In genomic region chr3:142943870-142944269, GRCh38 we compare ENCODE assay signal across 24 cellular contexts. TPM values are rescaled to one million over a fixed set of nuclear protein-coding genes. Genes with fewer than 3 reads are reported as not detected.
DNase-seq lines count a peak whose midpoint lies in the region; ATAC-seq, FAIRE-seq and TF ChIP-seq lines count a peak whose summit lies in the region.
"Had no signal": no experiment of that assay in that cellular context is flagged by ENCODE, and none has a peak within 500 bp of the region (broad histone marks: within the 10 kb centered on the region; RNA-seq: fewer than 3 reads in every experiment).

No MANE protein-coding gene starts in this region.

- H3K4me1 ChIP-seq in CD4-positive, alpha-beta memory T cell (ENCODE audit: insufficient read depth, low read length): peaks cover 9% of the 10 kb centered on the region
- H3K4me1 ChIP-seq in foreskin keratinocyte: peaks cover 16% of the 10 kb centered on the region
- no peaks in the 10 kb centered on the region for H3K4me1 ChIP-seq in kidney (ENCODE audit: control insufficient read depth in 1 of 2, insufficient read depth in 1 of 2, low read depth in 1 of 2, low read length in 2 of 2)
- H3K4me1 ChIP-seq: left lung, psoas muscle had no signal

- peak; percentile 11 for ATAC-seq in GM18868 (IDR thresholded peaks at IDR 0.05; ENCODE audit: unreplicated experiment)
- no peak for ATAC-seq in T-cell (replicated peaks in 1 of 4)
- ATAC-seq in foreskin keratinocyte: peak; percentile 83
- ATAC-seq: GM23338; heart left ventricle; left lung; psoas muscle; stimulated activated naive CD8-positive, alpha-beta T cell treated with anti-CD3 and anti-CD28 coated beads, Interleukin-15, amount 100 ng/mL, for 72 hours; WTC11 had no signal

- no peaks in the 10 kb centered on the region for H3K36me3 Mint-ChIP-seq in CD4-positive, alpha-beta memory T cell
- no peaks in the 10 kb centered on the region for H3K36me3 Mint-ChIP-seq in T-cell
- H3K36me3 Mint-ChIP-seq: activated naive CD8-positive, alpha-beta T cell treated with anti-CD3 and anti-CD28 coated beads, Interleukin-2, amount 10 ng/mL, durations not matched to agents 7 days and 5 days; neural progenitor cell; WTC11 had no signal

- peak overlapping the region; percentile 67 to 82 (median 75) for H3K4me3 Mint-ChIP-seq in CD4-positive, alpha-beta memory T cell
- H3K4me3 Mint-ChIP-seq in T-cell: peak overlapping the region; percentile 20 to 65 (median 41)
- H3K4me3 Mint-ChIP-seq: activated naive CD8-positive, alpha-beta T cell treated with anti-CD3 and anti-CD28 coated beads, Interleukin-2, amount 10 ng/mL, durations not matched to agents 7 days and 5 days; GM23338; neural progenitor cell; stimulated activated naive CD8-positive, alpha-beta T cell treated with anti-CD3 and anti-CD28 coated beads, Interleukin-15, amount 100 ng/mL, for 72 hours; WTC11 had no signal

- no peak for FAIRE-seq in kidney (lab: Jason Lieb, UNC)
- FAIRE-seq: endometrium had no signal

- peaks cover 12 to 20% of the 10 kb centered on the region in 2 donors for H3K27me3 Mint-ChIP-seq in CD4-positive, alpha-beta memory T cell
- peaks cover 23 to 32% of the 10 kb centered on the region in 2 donors for H3K27me3 Mint-ChIP-seq in T-cell

- no peaks in the 10 kb centered on the region for H3K27me3 ChIP-seq in CD4-positive, alpha-beta memory T cell (ENCODE audit: insufficient read depth, low read length)
- no peaks in the 10 kb centered on the region for H3K27me3 ChIP-seq in foreskin keratinocyte
- H3K27me3 ChIP-seq: neural progenitor cell had no signal

- H3K27ac ChIP-seq in CD4-positive, alpha-beta memory T cell (ENCODE audit: low read depth, low read length): no peak overlapping the region
- H3K27ac ChIP-seq in foreskin keratinocyte (no peak overlapping the region), kidney (ENCODE audit: low read depth in 2 of 2, low read length in 2 of 2) (no peak overlapping the region)
- H3K27ac ChIP-seq: heart left ventricle, left lung, neural progenitor cell, PC-9, psoas muscle, tibial nerve had no signal

- peak overlapping the region in 1 of 2 donors; percentile 39 for H3K4me3 ChIP-seq in CD4-positive, alpha-beta memory T cell (ENCODE audit: low read length in 2 of 2)
- H3K4me3 ChIP-seq in kidney (ENCODE audit: low read length in 2 of 2): no peak overlapping the region
- H3K4me3 ChIP-seq: GM23338, left lung, neural progenitor cell, PC-9, psoas muscle, skin epidermis, tibial nerve had no signal

- CTCF ChIA-PET in CD4-positive, alpha-beta memory T cell (lab: Charles Lee; ENCODE audit: partially characterized antibody): interaction anchor here (1.0 to 1.6 kb wide), 2 partner anchors 58 to 60 kb away, joined by 3 read pairs; partner anchors contain the start of gene U2SURP
- CTCF ChIA-PET in T-cell (lab: Charles Lee): interaction anchor here in 1 of 2 donors (1.0 kb wide), 1 partner anchor 11 kb away, joined by 4 read pairs; no protein-coding TSS in a partner anchor

- no peak for DNase-seq in CD4-positive, alpha-beta memory T cell
- DNase-seq in T-cell: no peak
- peak in 1 of 2 donors; percentile 55 for DNase-seq in foreskin keratinocyte
- DNase-seq in kidney: no peak
- DNase-seq in KG1 (lab: John Stamatoyannopoulos, UW): no peak
- DNase-seq in NCI-H2227 (lab: John Stamatoyannopoulos, UW; ENCODE audit: unreplicated experiment): no peak
- DNase-seq: activated naive CD8-positive, alpha-beta T cell treated with anti-CD3 and anti-CD28 coated beads, Interleukin-2, amount 10 ng/mL, durations not matched to agents 7 days and 5 days; Caco-2; EL; heart left ventricle; left lung; NCI-H1694 treated with DMSO at 0.1 percent for 48 hours; NCI-H345; PC-9; psoas muscle; stimulated activated CD4-positive, alpha-beta T cell treated with anti-CD3 and anti-CD28 coated beads, Interleukin-4, amount 100 ng/mL, for 1 hour; stimulated activated naive CD8-positive, alpha-beta T cell treated with anti-CD3 and anti-CD28 coated beads, Interleukin-15, amount 100 ng/mL, for 72 hours had no signal

- H3K4me1 Mint-ChIP-seq in CD4-positive, alpha-beta memory T cell: peaks cover 16 to 21% (median 16%) of the 10 kb centered on the region in 4 donors
- H3K4me1 Mint-ChIP-seq in T-cell: peaks cover 8 to 14% (median 12%) of the 10 kb centered on the region in 3 donors
- H3K4me1 Mint-ChIP-seq: neural progenitor cell had no signal

- H3K36me3 ChIP-seq in CD4-positive, alpha-beta memory T cell (ENCODE audit: insufficient read depth, low read length): no peaks in the 10 kb centered on the region
- H3K36me3 ChIP-seq in kidney (ENCODE audit: control insufficient read depth in 1 of 2, insufficient read depth in 2 of 2, low read length in 2 of 2): no peaks in the 10 kb centered on the region
- H3K36me3 ChIP-seq: heart left ventricle, left lung, neural progenitor cell, tibial nerve had no signal

- no peaks in the 10 kb centered on the region for H3K9me3 ChIP-seq in CD4-positive, alpha-beta memory T cell (ENCODE audit: control insufficient read depth in 1 of 2, low read length in 2 of 2)
- no peaks in the 10 kb centered on the region for H3K9me3 ChIP-seq in kidney (ENCODE audit: control insufficient read depth in 1 of 2, low read length in 2 of 2)
- H3K9me3 ChIP-seq: Caco-2, heart left ventricle, left lung, psoas muscle, tibial nerve had no signal

- peak overlapping the region in 5 of 7 donors; percentile 8 to 85 (median 69) for H3K27ac Mint-ChIP-seq in CD4-positive, alpha-beta memory T cell
- peak overlapping the region in 1 of 2 donors; percentile 31 for H3K27ac Mint-ChIP-seq in T-cell
- H3K27ac Mint-ChIP-seq: activated naive CD8-positive, alpha-beta T cell treated with anti-CD3 and anti-CD28 coated beads, Interleukin-2, amount 10 ng/mL, durations not matched to agents 7 days and 5 days; GM23338; neural progenitor cell; stimulated activated naive CD8-positive, alpha-beta T cell treated with anti-CD3 and anti-CD28 coated beads, Interleukin-15, amount 100 ng/mL, for 72 hours; WTC11 had no signal

- H3K9me3 Mint-ChIP-seq in CD4-positive, alpha-beta memory T cell: no peaks in the 10 kb centered on the region
- no peaks in the 10 kb centered on the region for H3K9me3 Mint-ChIP-seq in T-cell
- H3K9me3 Mint-ChIP-seq: activated naive CD8-positive, alpha-beta T cell treated with anti-CD3 and anti-CD28 coated beads, Interleukin-2, amount 10 ng/mL, durations not matched to agents 7 days and 5 days; GM23338; stimulated activated naive CD8-positive, alpha-beta T cell treated with anti-CD3 and anti-CD28 coated beads, Interleukin-15, amount 100 ng/mL, for 72 hours; WTC11 had no signal

- TF ChIP-seq CTCF in foreskin keratinocyte (conservative IDR thresholded peaks at IDR 0.05) (no peak), kidney (IDR thresholded peaks at IDR 0.05; ENCODE audit: borderline replicate concordance, extremely low read depth, insufficient read depth) (no peak)

- no peak overlapping the region for H3K9ac ChIP-seq in kidney (ENCODE audit: low read length in 2 of 2)
- H3K9ac ChIP-seq: neural progenitor cell had no signal

- intact Hi-C loops in CD4-positive, alpha-beta memory T cell (cut with micrococcal nuclease): no loop called here
- intact Hi-C loops in kidney (cut with DNase I): no loop called here

- POLR2A ChIA-PET in CD4-positive, alpha-beta memory T cell (lab: Charles Lee; ENCODE audit: partially characterized antibody): interaction anchor here (1.0 to 1.6 kb wide), 3 partner anchors 57 to 1028 kb away, joined by 3 to 6 read pairs (median 5); partner anchors contain the start of genes DIPK2A, TRPC1 and U2SURP
- POLR2A ChIA-PET in T-cell (lab: Charles Lee): no interaction called here

RNA-seq across cellular contexts. Expression of gene PAQR9, which starts 19.6 kb away (rescaled TPM):
- not detected for total RNA-seq in CD4-positive, alpha-beta memory T cell
- polyA plus RNA-seq in CD4-positive, alpha-beta memory T cell: not detected
- not detected for total RNA-seq in T-cell
- not detected in 2 replicates for total RNA-seq in foreskin keratinocyte
- not detected in 2 replicates for polyA plus RNA-seq in foreskin keratinocyte
- total RNA-seq in kidney: 0.09 TPM
- not detected for polyA plus RNA-seq in kidney (ENCODE audit: insufficient read depth, low read depth, low replicate concordance)
- total RNA-seq: activated naive CD8-positive, alpha-beta T cell treated with anti-CD3 and anti-CD28 coated beads, Interleukin-2, amount 10 ng/mL, durations not matched to agents 7 days and 5 days; Caco-2; left lung; PC-9; tibial nerve had no signal

RNA-seq across cellular contexts. Expression of gene PCOLCE2, which starts 55.0 kb away (rescaled TPM):
- total RNA-seq in CD4-positive, alpha-beta memory T cell: not detected
- not detected for polyA plus RNA-seq in CD4-positive, alpha-beta memory T cell
- total RNA-seq in T-cell (not detected), foreskin keratinocyte (3.0 and 3.7 TPM in 2 replicates), kidney (1.9 TPM)
- polyA plus RNA-seq in foreskin keratinocyte (2.4 and 3.3 TPM in 2 replicates), kidney (ENCODE audit: insufficient read depth, low read depth, low replicate concordance) (59.0 TPM)
- total RNA-seq: activated naive CD8-positive, alpha-beta T cell treated with anti-CD3 and anti-CD28 coated beads, Interleukin-2, amount 10 ng/mL, durations not matched to agents 7 days and 5 days had no signal

RNA-seq across cellular contexts. Expression of gene U2SURP, which starts 57.5 kb away (rescaled TPM):
- total RNA-seq in CD4-positive, alpha-beta memory T cell: 100 to 1,000 TPM; 137 TPM
- 100 to 1,000 TPM in 1 of 2 donors, 10 to 100 TPM in 1; 97.6 to 115 TPM for polyA plus RNA-seq in CD4-positive, alpha-beta memory T cell
- total RNA-seq in T-cell (100 to 1,000 TPM; 113 to 164 (median 122) TPM), foreskin keratinocyte (98.4 and 98.5 TPM in 2 replicates), kidney (97.7 TPM)
- polyA plus RNA-seq in foreskin keratinocyte (27.5 and 35.2 TPM in 2 replicates), kidney (ENCODE audit: insufficient read depth, low read depth, low replicate concordance) (23.0 TPM)

Comparison
In these comparisons a context has a peak if more than half of its experiments do, and no peak if none do; other contexts are left out.
1. ATAC-seq: peak in GM18868 (single experiment) and foreskin keratinocyte (single experiment); none in T-cell (0 of 4).